ENCODE assay signal across 8 cellular contexts in genomic region chr6:136921936-136922679, GRCh38. TPM values are rescaled to one million over a fixed set of nuclear protein-coding genes. Genes with fewer than 3 reads are reported as not detected.
DNase-seq lines count a peak whose midpoint lies in the region; ATAC-seq and TF ChIP-seq lines count a peak whose summit lies in the region.

Gene SLC35D3, plus strand, starts transcription at chr6:136922301. Its CDS starts 128 bp downstream, at chr6:136922429.

- H3K4me2 ChIP-seq in OCI-LY7 (ENCODE audit: low read length): no peak within 1 kb of the TSS

- 1% methylated on average over 83 to 86 of the region's 86 CpGs for WGBS in heart right ventricle, 2 donors

- DNase-seq in GM06990 (ENCODE audit: extremely low read depth, insufficient read length) (peak; percentile 39), LoVo (ENCODE audit: low spot score) (peak; percentile 34), heart right ventricle (peak in 1 of 2 donors; percentile 14), progenitor cell of endocrine pancreas (ENCODE audit: low spot score, unreplicated experiment) (no peak), OCI-LY7 (ENCODE audit: low spot score) (no peak)

- H4K20me1 ChIP-seq in OCI-LY7 (ENCODE audit: insufficient read depth, low read length): no peaks in the 10 kb centered on the region

- H3K27me3 ChIP-seq in GM06990 (replicated peaks; ENCODE audit: control insufficient read depth, insufficient read depth, low read length) (peaks cover 2% of the 10 kb centered on the region), heart right ventricle (peaks cover 16 to 79% (median 57%) of the 10 kb centered on the region in 7 donors)

- H3K4me3 ChIP-seq in GM06990 (replicated peaks; ENCODE audit: low read depth, low read length): peak within 1 kb of the TSS; percentile 52
- peak within 1 kb of the TSS; percentile 36 to 59 (median 52) for H3K4me3 ChIP-seq in heart right ventricle
- no peak within 1 kb of the TSS for H3K4me3 ChIP-seq in OCI-LY7 (ENCODE audit: low read depth, low read length, poor library complexity, severe bottlenecking)

- H3K4me1 ChIP-seq in heart right ventricle (peaks cover 0 to 38% (median 33%) of the 10 kb centered on the region in 9 donors), OCI-LY7 (ENCODE audit: insufficient read depth, low read length, poor library complexity, severe bottlenecking) (no peaks in the 10 kb centered on the region)

- no peak within 1 kb of the TSS for H2AFZ ChIP-seq in OCI-LY7 (ENCODE audit: low read length)

- no peaks in the 10 kb centered on the region for H3K79me2 ChIP-seq in OCI-LY7 (ENCODE audit: insufficient read depth, low read depth, low read length)

- H3K27ac ChIP-seq in heart right ventricle (no peak within 1 kb of the TSS), OCI-LY7 (ENCODE audit: low read depth, low read length, poor library complexity, severe bottlenecking) (no peak within 1 kb of the TSS)

- H3K9me2 ChIP-seq in OCI-LY7 (ENCODE audit: insufficient read depth, low read length): no peaks in the 10 kb centered on the region

- no peak within 1 kb of the TSS for H3K27ac Mint-ChIP-seq in activated T-helper 17 cell treated with anti-CD3 and anti-CD28 coated beads, Interleukin-2, amount 50 U/mL, for 72 hours
- H3K27ac Mint-ChIP-seq in progenitor cell of endocrine pancreas: no peak within 1 kb of the TSS

- POLR2A ChIA-PET in OCI-LY7 (lab: Charles Lee): no interaction called here

- TF ChIP-seq CTCF in GM06990 (IDR thresholded peaks at IDR 0.05; ENCODE audit: insufficient read depth, low read length, poor library complexity, severe bottlenecking) (no peak), heart right ventricle (IDR thresholded peaks at IDR 0.05) (no peak), progenitor cell of endocrine pancreas (IDR thresholded peaks at IDR 0.05; ENCODE audit: unreplicated experiment) (no peak), OCI-LY7 (conservative IDR thresholded peaks at IDR 0.05; ENCODE audit: low read length) (no peak)

- H3K4me1 Mint-ChIP-seq in activated T-helper 17 cell treated with anti-CD3 and anti-CD28 coated beads, Interleukin-2, amount 50 U/mL, for 72 hours: peaks cover 9% of the 10 kb centered on the region
- H3K4me1 Mint-ChIP-seq in progenitor cell of endocrine pancreas (ENCODE audit: low read depth): peaks cover 7% of the 10 kb centered on the region

- H3K4me3 Mint-ChIP-seq in activated T-helper 17 cell treated with anti-CD3 and anti-CD28 coated beads, Interleukin-2, amount 50 U/mL, for 72 hours: peak within 1 kb of the TSS; percentile 74
- peak within 1 kb of the TSS; percentile 73 for H3K4me3 Mint-ChIP-seq in progenitor cell of endocrine pancreas (ENCODE audit: low read depth)

- CTCF ChIA-PET in OCI-LY7 (lab: Charles Lee; ENCODE audit: unreplicated experiment): no interaction called here

- no peaks in the 10 kb centered on the region for H3K36me3 ChIP-seq in GM06990 (ENCODE audit: control insufficient read depth, insufficient read depth, low read length)
- H3K36me3 ChIP-seq in heart right ventricle: peaks cover 0 to under 1% (median 0%) of the 10 kb centered on the region in 9 donors
- H3K36me3 ChIP-seq in OCI-LY7 (ENCODE audit: insufficient read depth, low read length): no peaks in the 10 kb centered on the region

- no peaks in the 10 kb centered on the region for H3K9me3 Mint-ChIP-seq in activated T-helper 17 cell treated with anti-CD3 and anti-CD28 coated beads, Interleukin-2, amount 50 U/mL, for 72 hours
- H3K9me3 Mint-ChIP-seq in progenitor cell of endocrine pancreas (ENCODE audit: low read depth): no peaks in the 10 kb centered on the region

- H3K27me3 Mint-ChIP-seq in activated T-helper 17 cell treated with anti-CD3 and anti-CD28 coated beads, Interleukin-2, amount 50 U/mL, for 72 hours: peaks cover 39% of the 10 kb centered on the region
- peaks cover 71% of the 10 kb centered on the region for H3K27me3 Mint-ChIP-seq in progenitor cell of endocrine pancreas

- ATAC-seq in activated T-helper 17 cell treated with anti-CD3 and anti-CD28 coated beads, Interleukin-2, amount 50 U/mL, for 72 hours (replicated peaks): peak; percentile 33
- ATAC-seq in heart right ventricle: peak in 3 of 8 donors; percentile 21 to 31 (median 27)
- no peak for ATAC-seq in HG03378 (IDR thresholded peaks at IDR 0.05; ENCODE audit: unreplicated experiment)
- ATAC-seq in GM21360 (IDR thresholded peaks at IDR 0.05; ENCODE audit: unreplicated experiment): no peak

- H3K36me3 Mint-ChIP-seq in activated T-helper 17 cell treated with anti-CD3 and anti-CD28 coated beads, Interleukin-2, amount 50 U/mL, for 72 hours (ENCODE audit: low read depth): no peaks in the 10 kb centered on the region
- H3K36me3 Mint-ChIP-seq in progenitor cell of endocrine pancreas (ENCODE audit: insufficient read depth): peaks cover 1% of the 10 kb centered on the region

- H3K9me3 ChIP-seq in heart right ventricle: no peaks in the 10 kb centered on the region
- no peaks in the 10 kb centered on the region for H3K9me3 ChIP-seq in OCI-LY7 (ENCODE audit: low read length)

- intact Hi-C loops in heart right ventricle (cut with DNase I): no loop called here
- intact Hi-C loops in OCI-LY7 (cut with micrococcal nuclease; ENCODE audit: unreplicated experiment): no loop called here

- BruUV-seq in OCI-LY7 (replicated peaks; lab: Mats Ljungman, UMichigan): no TSS peak

RNA-seq across cellular contexts. Expression of gene SLC35D3, which starts in this region (rescaled TPM):
- 1 to 10 TPM in 1 of 2 donors, not detected in 1; 1.9 TPM for total RNA-seq in activated T-helper 17 cell treated with anti-CD3 and anti-CD28 coated beads, Interleukin-2, amount 50 U/mL, for 72 hours
- not detected for total RNA-seq in heart right ventricle
- polyA plus RNA-seq in heart right ventricle: under 1 TPM in 1 of 2 donors, not detected in 1; 0.04 TPM
- total RNA-seq in progenitor cell of endocrine pancreas: 0.13 TPM in 1 of 2 replicates, not detected in the other
- total RNA-seq in OCI-LY7 (2014; rRNA removed; shearing (Covaris generic)): not detected in 2 replicates
- not detected in 2 replicates for total RNA-seq in OCI-LY7 (2022)

Comparison
In these comparisons a context has a peak if more than half of its experiments do, and no peak if none do; other contexts are left out.
1. DNase-seq: peak in GM06990 (single experiment) and LoVo (single experiment); none in progenitor cell of endocrine pancreas (single experiment) and OCI-LY7 (single experiment).